10 cellular contexts compared by ENCODE assay signal in the genomic region with DNA sequence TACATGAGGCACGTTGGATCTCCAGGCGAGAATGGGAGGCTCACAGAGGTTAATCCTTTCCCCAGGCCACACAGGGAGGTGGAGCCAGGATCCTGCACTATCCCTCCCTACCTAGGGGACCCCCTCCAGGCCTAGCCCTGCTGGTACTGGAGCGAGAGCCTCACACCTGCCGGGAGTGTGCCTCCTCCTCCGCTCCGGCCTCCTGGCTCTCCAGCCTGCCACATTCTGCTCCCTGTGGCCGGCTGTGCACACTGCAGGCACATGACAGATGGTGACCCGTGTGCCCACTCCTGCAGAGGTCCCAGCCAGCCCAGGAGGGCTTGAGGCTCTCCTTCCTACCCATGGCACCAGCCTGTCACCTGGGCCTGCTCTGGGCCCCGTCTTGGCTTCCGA.
A peak's percentile ranks its signal among the peaks of the same experiment; 100 is the strongest.
DNase-seq lines count a peak whose midpoint lies in the region; ATAC-seq, FAIRE-seq and TF ChIP-seq lines count a peak whose summit lies in the region.
"Had no signal": no experiment of that assay in that cellular context is flagged by ENCODE, and none has a peak within 500 bp of the region (broad histone marks: within the 10 kb centered on the region; RNA-seq: fewer than 3 reads in every experiment).

No MANE protein-coding gene starts in this region.

- H3K27me3 ChIP-seq in OCI-LY1 (ENCODE audit: insufficient read depth, low read length) (peaks cover 9% of the 10 kb centered on the region; the same call in 1 of the 2 replicates), endothelial cell of umbilical vein (ENCODE audit: control insufficient read depth in 2 of 2, insufficient read depth in 2 of 2, low read length in 2 of 2) (no peaks in the 10 kb centered on the region), thyroid gland (no peaks in the 10 kb centered on the region)

- H2AFZ ChIP-seq in OCI-LY1 (ENCODE audit: low read length) = no peak overlapping the region
- H2AFZ ChIP-seq in endothelial cell of umbilical vein (ENCODE audit: low read depth, low read length) = no peak overlapping the region

- H3K27ac ChIP-seq in OCI-LY1 (ENCODE audit: low read depth, low read length, poor library complexity, severe bottlenecking) (no peak overlapping the region), endothelial cell of umbilical vein (ENCODE audit: insufficient read depth, low read depth, low read length) (no peak overlapping the region), thyroid gland (peak overlapping the region; percentile 58 to 81 (median 65))

- H3K4me1 ChIP-seq in OCI-LY1 (ENCODE audit: insufficient read depth, low read length, severe bottlenecking) (no peaks in the 10 kb centered on the region), endothelial cell of umbilical vein (ENCODE audit: control insufficient read depth, extremely low read depth, insufficient read depth, low read length) (peaks cover 3% of the 10 kb centered on the region), thyroid gland (peaks cover 26 to 52% of the 10 kb centered on the region in 2 donors)

- ATAC-seq in activated T-cell treated with anti-CD3 and anti-CD28 coated beads, Interleukin-2, amount 50 U/mL, for 4 hours = peak; percentile 38 to 39
- no peak for ATAC-seq in GM19395 (IDR thresholded peaks at IDR 0.05; ENCODE audit: unreplicated experiment)
- ATAC-seq in Right ventricle myocardium inferior = no peak

- H3K9me3 ChIP-seq in OCI-LY1 (ENCODE audit: low read length) (no peaks in the 10 kb centered on the region), endothelial cell of umbilical vein (replicated peaks; ENCODE audit: control insufficient read depth, insufficient read depth, low read length) (no peaks in the 10 kb centered on the region), thyroid gland (no peaks in the 10 kb centered on the region)

- H3K4me1 Mint-ChIP-seq in activated T-cell treated with anti-CD3 and anti-CD28 coated beads, Interleukin-2, amount 50 U/mL, for 4 hours (ENCODE audit: low read depth) = no peaks in the 10 kb centered on the region

- H4K20me1 ChIP-seq in OCI-LY1 (ENCODE audit: insufficient read depth, low read length) (no peaks in the 10 kb centered on the region), endothelial cell of umbilical vein (replicated peaks; ENCODE audit: control insufficient read depth, extremely low read depth, insufficient read depth, low read length) (no peaks in the 10 kb centered on the region)

- H3K4me3 ChIP-seq in OCI-LY1 (ENCODE audit: low read depth, low read length, poor library complexity, severe bottlenecking) (no peak overlapping the region), endothelial cell of umbilical vein (replicated peaks in 1 of 3; ENCODE audit: insufficient read depth in 1 of 3, low read depth in 1 of 3, low read length in 3 of 3) (no peak overlapping the region), thyroid gland (replicated peaks in 1 of 3) (no peak overlapping the region)

- POLR2A ChIA-PET in endothelial cell of umbilical vein (lab: Charles Lee) = no interaction called here

- H3K27me3 Mint-ChIP-seq in activated T-cell treated with anti-CD3 and anti-CD28 coated beads, Interleukin-2, amount 50 U/mL, for 4 hours (ENCODE audit: low read depth) = no peaks in the 10 kb centered on the region

- H3K36me3 ChIP-seq in OCI-LY1 (ENCODE audit: insufficient read depth, low read length) (no peaks in the 10 kb centered on the region), endothelial cell of umbilical vein (ENCODE audit: control insufficient read depth in 2 of 2, extremely low read depth in 1 of 2, insufficient read depth in 2 of 2, low read length in 2 of 2) (peaks cover 0 to 24% of the 10 kb centered on the region in 2 experiments), thyroid gland (peaks cover 21 to 28% of the 10 kb centered on the region in 2 donors)

- no peak for FAIRE-seq in endothelial cell of umbilical vein (lab: Jason Lieb, UNC)

- BruUV-seq in endothelial cell of umbilical vein (replicated peaks; lab: Mats Ljungman, UMichigan) = no TSS peak

- no peak overlapping the region for H3K4me3 Mint-ChIP-seq in activated T-cell treated with anti-CD3 and anti-CD28 coated beads, Interleukin-2, amount 50 U/mL, for 4 hours

- no peaks in the 10 kb centered on the region for H3K79me2 ChIP-seq in OCI-LY1 (ENCODE audit: insufficient read depth, low read length)
- no peaks in the 10 kb centered on the region for H3K79me2 ChIP-seq in endothelial cell of umbilical vein (ENCODE audit: control insufficient read depth, insufficient read depth, low read length)

- no peaks in the 10 kb centered on the region for H3K9me1 ChIP-seq in endothelial cell of umbilical vein (replicated peaks; ENCODE audit: control insufficient read depth, extremely low read depth, insufficient read depth, low read length)

- TF ChIP-seq POLR2A in endothelial cell of umbilical vein (IDR thresholded peaks at IDR 0.05; ENCODE audit: low read depth, low read length) (no peak), thyroid gland (IDR thresholded peaks at IDR 0.05) (no peak)

- no peak overlapping the region for H3K4me2 ChIP-seq in OCI-LY1 (ENCODE audit: low read length)
- no peak overlapping the region for H3K4me2 ChIP-seq in endothelial cell of umbilical vein (ENCODE audit: insufficient read depth, low read length)

- H3K36me3 Mint-ChIP-seq in activated T-cell treated with anti-CD3 and anti-CD28 coated beads, Interleukin-2, amount 50 U/mL, for 4 hours (ENCODE audit: insufficient read depth) = no peaks in the 10 kb centered on the region

- no peak for DNase-seq in activated T-cell treated with anti-CD3 and anti-CD28 coated beads, Interleukin-2, amount 50 U/mL, for 4 hours
- DNase-seq in activated T-cell treated with anti-CD3 and anti-CD28 coated beads, Interleukin-2, amount 50 U/mL, for 1 hour = no peak
- DNase-seq in endothelial cell of umbilical vein (ENCODE audit: low read depth, low spot score) = no peak
- DNase-seq in thyroid gland = no peak
- no peak for DNase-seq in NCI-H526 treated with DMSO at 0.1 percent for 48 hours (lab: John Stamatoyannopoulos, UW)
- DNase-seq in Right ventricle myocardium inferior (ENCODE audit: missing footprints) = no peak
- DNase-seq: posterior cingulate gyrus, T-helper 1 cell had no signal

- no peaks in the 10 kb centered on the region for H3K9me2 ChIP-seq in OCI-LY1 (ENCODE audit: low read depth, low read length)

- no peak overlapping the region for H3K9ac ChIP-seq in OCI-LY1 (ENCODE audit: low read length)
- no peak overlapping the region for H3K9ac ChIP-seq in endothelial cell of umbilical vein (replicated peaks; ENCODE audit: extremely low read depth, insufficient read depth, low read length)

- 77 to 82% methylated on average over 7 to 8 of the region's 10 CpGs for WGBS in thyroid gland, 2 donors

- no peaks in the 10 kb centered on the region for H3F3A ChIP-seq in OCI-LY1 (ENCODE audit: insufficient read depth, low read length)

- CTCF ChIA-PET in endothelial cell of umbilical vein (lab: Charles Lee) = no interaction called here

- TF ChIP-seq CTCF in OCI-LY1 (IDR thresholded peaks at IDR 0.05; ENCODE audit: low read length) = peak; percentile 43; the same call in 1 of the 2 replicates
- peak; percentile 22 to 51 for TF ChIP-seq CTCF in endothelial cell of umbilical vein (IDR thresholded peaks at IDR 0.05; ENCODE audit: extremely low read depth in 1 of 2, insufficient read depth in 1 of 2, low read depth in 1 of 2, low read length in 2 of 2)
- no peak for TF ChIP-seq CTCF in thyroid gland (IDR thresholded peaks at IDR 0.05)

- H3K9me3 Mint-ChIP-seq in activated T-cell treated with anti-CD3 and anti-CD28 coated beads, Interleukin-2, amount 50 U/mL, for 4 hours = no peaks in the 10 kb centered on the region

- dilution Hi-C loops in endothelial cell of umbilical vein (cut with MboI; ENCODE audit: extremely low pct_ligation_motif_present, low sequenced_read_pairs) = no loop called here

- intact Hi-C loops in endothelial cell of umbilical vein (cut with micrococcal nuclease) = no loop called here
- intact Hi-C loops in thyroid gland (cut with DNase I) = no loop called here
- intact Hi-C loops in Right ventricle myocardium inferior (cut with DNase I) = no loop called here

TF ChIP-seq in endothelial cell of umbilical vein, 7 proteins besides CTCF, POLR2A, EP300 and RAD21:
- TF ChIP-seq GATA2 (IDR thresholded peaks at IDR 0.05; ENCODE audit: insufficient read depth, insufficient read length, low read depth, low read length) = no peak
- no peak for TF ChIP-seq EZH2 (IDR thresholded peaks at IDR 0.05; ENCODE audit: borderline replicate concordance, low read depth, low read length, severe bottlenecking)
- TF ChIP-seq POLR2AphosphoS5 (IDR thresholded peaks at IDR 0.05; ENCODE audit: insufficient read depth, low read depth, low read length) = no peak
- TF ChIP-seq JUN (IDR thresholded peaks at IDR 0.05; ENCODE audit: borderline replicate concordance, insufficient read depth, insufficient read length, low read depth) = no peak
- TF ChIP-seq, protein P1, sequence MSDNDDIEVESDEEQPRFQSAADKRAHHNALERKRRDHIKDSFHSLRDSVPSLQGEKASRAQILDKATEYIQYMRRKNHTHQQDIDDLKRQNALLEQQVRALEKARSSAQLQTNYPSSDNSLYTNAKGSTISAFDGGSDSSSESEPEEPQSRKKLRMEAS (IDR thresholded peaks at IDR 0.05; ENCODE audit: insufficient read depth, insufficient read length) = no peak
- TF ChIP-seq MYC (IDR thresholded peaks at IDR 0.05; ENCODE audit: low read depth, low read length) = no peak
- TF ChIP-seq FOS (IDR thresholded peaks at IDR 0.05; ENCODE audit: borderline replicate concordance, insufficient read depth, low read length) = no peak

Comparison
In these comparisons a context has a peak if more than half of its experiments do, and no peak if none do; other contexts are left out.
1. ATAC-seq: peak in activated T-cell treated with anti-CD3 and anti-CD28 coated beads, Interleukin-2, amount 50 U/mL, for 4 hours (2 of 2); none in GM19395 (single experiment) and Right ventricle myocardium inferior (single experiment).
2. H3K27ac ChIP-seq: peak in thyroid gland (3 of 3); none in OCI-LY1 (single experiment) and endothelial cell of umbilical vein (single experiment).
3. CTCF ChIP-seq: peak in OCI-LY1 (single experiment) and endothelial cell of umbilical vein (2 of 2); none in thyroid gland (0 of 6).